16 cellular contexts compared by ENCODE assay signal in genomic region chr16:31145398-31145990, GRCh38. TPM values are rescaled to one million over a fixed set of nuclear protein-coding genes. Genes with fewer than 3 reads are reported as not detected.
"Had no signal": no experiment of that assay in that cellular context is flagged by ENCODE, and none has a peak within 500 bp of the region (broad histone marks: within the 10 kb centered on the region; RNA-seq: fewer than 3 reads in every experiment).

No MANE protein-coding gene starts in this region.

- H3K9me3 ChIP-seq: ascending aorta, spleen, testis, upper lobe of left lung had no signal

- ATAC-seq: natural killer cell treated with Interleukin-12 subunit alpha and Interleukin-12 subunit beta and Interleukin-15 and Interleukin-18, amount 100 ng/mL, for 72 hours; stimulated activated memory B cell treated with anti-CD40 and anti-IgM and Interleukin-4, amounts not matched to agents 10 μg/mL and 1 μg/mL and 100 μg/mL, for 72 hours had no signal

- H3K4me3 ChIP-seq: ascending aorta, coronary artery, lung, spleen, testis, upper lobe of left lung had no signal

- DNase-seq: activated CD4-positive, CD25-positive, alpha-beta regulatory T cell treated with anti-CD3 and anti-CD28 coated beads, Interleukin-2, amount 50 U/mL, for 72 hours; activated CD8-positive, alpha-beta memory T cell treated with anti-CD3 and anti-CD28 coated beads for 24 hours; activated CD8-positive, alpha-beta memory T cell treated with anti-CD3 and anti-CD28 coated beads, Interleukin-2, amount 50 U/mL, for 48 hours; activated effector memory CD4-positive, alpha-beta T cell treated with Interleukin-2 at 50 U/mL for 16 hours; activated T-cell treated with anti-CD3 and anti-CD28 coated beads, Interleukin-2, amount 50 U/mL, for 48 hours; spleen; stimulated activated CD4-positive, alpha-beta T cell treated with anti-CD3 and anti-CD28 coated beads, Interleukin-4, amount 100 ng/mL, for 4 hours; T1000; testis; upper lobe of left lung had no signal

- H3K27ac ChIP-seq: ascending aorta, coronary artery, spleen, testis, upper lobe of left lung had no signal

- H3K27me3 ChIP-seq: ascending aorta, testis, upper lobe of left lung had no signal

- H3K36me3 ChIP-seq: ascending aorta, spleen, upper lobe of left lung had no signal

RNA-seq across cellular contexts. Expression of gene PRSS8, which starts 10.0 kb away (rescaled TPM):
- total RNA-seq: ascending aorta; frontal cortex; natural killer cell treated with Interleukin-12 subunit alpha and Interleukin-12 subunit beta and Interleukin-15 and Interleukin-18, amount 100 ng/mL, for 72 hours; spleen had no signal
